15 cellular contexts compared by ENCODE assay signal in the genomic region with DNA sequence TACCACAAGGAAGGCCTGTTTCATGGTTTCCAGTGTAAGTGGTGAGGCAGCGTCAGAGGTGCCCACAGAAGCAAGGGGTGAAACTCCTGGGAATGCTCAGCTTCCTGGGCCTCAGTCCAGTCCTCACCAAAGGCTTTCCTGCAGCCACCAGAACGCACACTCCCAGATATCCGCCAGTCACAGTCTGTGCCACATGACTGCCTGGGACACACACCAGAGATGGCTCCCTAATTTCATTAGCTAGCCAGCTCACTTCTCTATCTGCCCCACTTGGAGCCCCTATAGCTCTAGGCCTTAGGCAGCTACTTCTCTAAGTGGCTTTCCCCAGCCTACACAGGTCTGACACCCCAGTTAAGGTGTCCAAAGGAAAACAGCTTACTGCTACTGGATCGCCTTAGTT.
DNase-seq lines count a peak whose midpoint lies in the region; ATAC-seq and TF ChIP-seq lines count a peak whose summit lies in the region.
"Had no signal": no experiment of that assay in that cellular context is flagged by ENCODE, and none has a peak within 500 bp of the region (broad histone marks: within the 10 kb centered on the region; RNA-seq: fewer than 3 reads in every experiment).

No MANE protein-coding gene starts in this region.

- DNase-seq in activated naive CD4-positive, alpha-beta T cell treated with anti-CD3 and anti-CD28 coated beads for 36 hours, result no peak
- no peak for DNase-seq in activated naive CD4-positive, alpha-beta T cell treated with anti-CD3 and anti-CD28 coated beads, Interleukin-2, amount 50 U/mL, for 16 hours
- DNase-seq in heart right ventricle (no peak), middle frontal gyrus (ENCODE audit: extremely low spot score, low spot score) (no peak)
- no peak for DNase-seq in stimulated activated effector memory CD8-positive, alpha-beta T cell treated with anti-CD3 and anti-CD28 coated beads, Interleukin-12 subunit alpha, Interleukin-12 subunit beta, amount 100 ng/mL, for 72 hours (ENCODE audit: low spot score in 2 of 2)
- no peak for DNase-seq in stimulated activated CD4-positive, alpha-beta T cell treated with anti-CD3 and anti-CD28 coated beads, Interleukin-4, amount 100 ng/mL, for 24 hours
- DNase-seq: amniotic stem cell, COR-L47, gastrocnemius medialis, HCEC 1CT, NCI-H2081, NCI-H748 treated with DMSO at 0.1 percent for 48 hours had no signal

- peaks cover 0 to 29% (median 23%) of the 10 kb centered on the region in 9 donors for H3K4me1 ChIP-seq in heart right ventricle

- H3K36me3 ChIP-seq in heart right ventricle, result peaks cover 0 to 96% (median 20%) of the 10 kb centered on the region in 9 donors

- H3K27me3 Mint-ChIP-seq in activated naive CD4-positive, alpha-beta T cell treated with anti-CD3 and anti-CD28 coated beads for 36 hours (ENCODE audit: low read depth), result no peaks in the 10 kb centered on the region

- ATAC-seq in SK-N-SH treated with all-trans-retinoic acid at 6 μM for 48 hours, result peak; percentile 33; the same call in 1 of the 3 replicates
- ATAC-seq in heart right ventricle, result peak in 7 of 8 donors; percentile 9 to 91 (median 66)
- no peak for ATAC-seq in stimulated activated effector memory CD8-positive, alpha-beta T cell treated with anti-CD3 and anti-CD28 coated beads, Interleukin-12 subunit alpha, Interleukin-12 subunit beta, amount 100 ng/mL, for 72 hours
- ATAC-seq in HG02884 (IDR thresholded peaks at IDR 0.05; ENCODE audit: unreplicated experiment), result no peak
- ATAC-seq: activated CD4-positive, CD25-positive, alpha-beta regulatory T cell treated with anti-CD3 and anti-CD28 coated beads, Interleukin-2, amount 50 U/mL, for 24 hours; gastrocnemius medialis had no signal

- WGBS in heart right ventricle, 2 donors, result 58 to 73% methylated on average over 4 of the region's 4 CpGs

- H3K36me3 Mint-ChIP-seq in activated naive CD4-positive, alpha-beta T cell treated with anti-CD3 and anti-CD28 coated beads for 36 hours (ENCODE audit: low read depth), result peaks cover 33% of the 10 kb centered on the region
- peaks cover 100% of the 10 kb centered on the region for H3K36me3 Mint-ChIP-seq in stimulated activated effector memory CD8-positive, alpha-beta T cell treated with anti-CD3 and anti-CD28 coated beads, Interleukin-12 subunit alpha, Interleukin-12 subunit beta, amount 100 ng/mL, for 72 hours

- peak overlapping the region in 5 of 10 donors; percentile 22 to 50 (median 45) for H3K27ac ChIP-seq in heart right ventricle

- intact Hi-C loops in activated naive CD4-positive, alpha-beta T cell treated with anti-CD3 and anti-CD28 coated beads for 36 hours (cut with micrococcal nuclease), result no loop called here
- intact Hi-C loops in heart right ventricle (cut with DNase I), result loop anchor here in 6 of 10 donors (5.0 to 10.0 kb wide), 4 partner anchors 42 to 210 kb away; no protein-coding TSS in a partner anchor

- H3K27me3 ChIP-seq in heart right ventricle, result no peaks in the 10 kb centered on the region
- H3K27me3 ChIP-seq: gastrocnemius medialis had no signal

- no peak overlapping the region for H3K4me3 ChIP-seq in heart right ventricle
- H3K4me3 ChIP-seq: gastrocnemius medialis had no signal

- CTCF ChIA-PET in activated naive CD4-positive, alpha-beta T cell treated with anti-CD3 and anti-CD28 coated beads for 36 hours (lab: Charles Lee), result no interaction called here

- H3K9me3 Mint-ChIP-seq in activated naive CD4-positive, alpha-beta T cell treated with anti-CD3 and anti-CD28 coated beads for 36 hours, result no peaks in the 10 kb centered on the region
- no peaks in the 10 kb centered on the region for H3K9me3 Mint-ChIP-seq in stimulated activated effector memory CD8-positive, alpha-beta T cell treated with anti-CD3 and anti-CD28 coated beads, Interleukin-12 subunit alpha, Interleukin-12 subunit beta, amount 100 ng/mL, for 72 hours

- peak overlapping the region; percentile 56 for H3K27ac Mint-ChIP-seq in activated naive CD4-positive, alpha-beta T cell treated with anti-CD3 and anti-CD28 coated beads for 36 hours
- peak overlapping the region; percentile 20 for H3K27ac Mint-ChIP-seq in stimulated activated effector memory CD8-positive, alpha-beta T cell treated with anti-CD3 and anti-CD28 coated beads, Interleukin-12 subunit alpha, Interleukin-12 subunit beta, amount 100 ng/mL, for 72 hours

- no peak for TF ChIP-seq CTCF in heart right ventricle (IDR thresholded peaks at IDR 0.05)

- no peaks in the 10 kb centered on the region for H3K9me3 ChIP-seq in heart right ventricle
- H3K9me3 ChIP-seq: gastrocnemius medialis had no signal

- no peak overlapping the region for H3K4me3 Mint-ChIP-seq in activated naive CD4-positive, alpha-beta T cell treated with anti-CD3 and anti-CD28 coated beads for 36 hours
- no peak overlapping the region for H3K4me3 Mint-ChIP-seq in stimulated activated effector memory CD8-positive, alpha-beta T cell treated with anti-CD3 and anti-CD28 coated beads, Interleukin-12 subunit alpha, Interleukin-12 subunit beta, amount 100 ng/mL, for 72 hours

- peaks cover 39% of the 10 kb centered on the region for H3K4me1 Mint-ChIP-seq in activated naive CD4-positive, alpha-beta T cell treated with anti-CD3 and anti-CD28 coated beads for 36 hours (ENCODE audit: low read depth)
- peaks cover 29% of the 10 kb centered on the region for H3K4me1 Mint-ChIP-seq in stimulated activated effector memory CD8-positive, alpha-beta T cell treated with anti-CD3 and anti-CD28 coated beads, Interleukin-12 subunit alpha, Interleukin-12 subunit beta, amount 100 ng/mL, for 72 hours

TF ChIP-seq in SK-N-SH treated with all-trans-retinoic acid at 6 μM for 48 hours, 23 proteins besides CTCF, POLR2A, EP300 and RAD21 (continues in another document):
- TF ChIP-seq ZNF8 (CRISPR knock-in tag; IDR thresholded peaks at IDR 0.05), result peak; percentile 37; the same call in 1 of the 2 replicates
- TF ChIP-seq OSR1 (CRISPR knock-in tag; IDR thresholded peaks at IDR 0.05), result no peak
- peak; percentile 71; the same call in 1 of the 2 replicates for TF ChIP-seq ZNF565 (CRISPR knock-in tag; conservative IDR thresholded peaks at IDR 0.05; ENCODE audit: low read depth)
- TF ChIP-seq GLIS3 (CRISPR knock-in tag; IDR thresholded peaks at IDR 0.05), result no peak; the same call in 1 of the 2 replicates
- no peak for TF ChIP-seq RARB (CRISPR knock-in tag; IDR thresholded peaks at IDR 0.05)
- TF ChIP-seq, protein P1, sequence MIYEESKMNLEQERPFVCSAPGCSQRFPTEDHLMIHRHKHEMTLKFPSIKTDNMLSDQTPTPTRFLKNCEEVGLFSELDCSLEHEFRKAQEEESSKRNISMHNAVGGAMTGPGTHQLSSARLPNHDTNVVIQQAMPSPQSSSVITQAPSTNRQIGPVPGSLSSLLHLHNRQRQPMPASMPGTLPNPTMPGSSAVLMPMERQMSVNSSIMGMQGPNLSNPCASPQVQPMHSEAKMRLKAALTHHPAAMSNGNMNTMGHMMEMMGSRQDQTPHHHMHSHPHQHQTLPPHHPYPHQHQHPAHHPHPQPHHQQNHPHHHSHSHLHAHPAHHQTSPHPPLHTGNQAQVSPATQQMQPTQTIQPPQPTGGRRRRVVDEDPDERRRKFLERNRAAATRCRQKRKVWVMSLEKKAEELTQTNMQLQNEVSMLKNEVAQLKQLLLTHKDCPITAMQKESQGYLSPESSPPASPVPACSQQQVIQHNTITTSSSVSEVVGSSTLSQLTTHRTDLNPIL (CRISPR knock-in tag; IDR thresholded peaks at IDR 0.05; ENCODE audit: low read depth), result peak; percentile 46; the same call in 1 of the 2 replicates
- TF ChIP-seq, protein P2, sequence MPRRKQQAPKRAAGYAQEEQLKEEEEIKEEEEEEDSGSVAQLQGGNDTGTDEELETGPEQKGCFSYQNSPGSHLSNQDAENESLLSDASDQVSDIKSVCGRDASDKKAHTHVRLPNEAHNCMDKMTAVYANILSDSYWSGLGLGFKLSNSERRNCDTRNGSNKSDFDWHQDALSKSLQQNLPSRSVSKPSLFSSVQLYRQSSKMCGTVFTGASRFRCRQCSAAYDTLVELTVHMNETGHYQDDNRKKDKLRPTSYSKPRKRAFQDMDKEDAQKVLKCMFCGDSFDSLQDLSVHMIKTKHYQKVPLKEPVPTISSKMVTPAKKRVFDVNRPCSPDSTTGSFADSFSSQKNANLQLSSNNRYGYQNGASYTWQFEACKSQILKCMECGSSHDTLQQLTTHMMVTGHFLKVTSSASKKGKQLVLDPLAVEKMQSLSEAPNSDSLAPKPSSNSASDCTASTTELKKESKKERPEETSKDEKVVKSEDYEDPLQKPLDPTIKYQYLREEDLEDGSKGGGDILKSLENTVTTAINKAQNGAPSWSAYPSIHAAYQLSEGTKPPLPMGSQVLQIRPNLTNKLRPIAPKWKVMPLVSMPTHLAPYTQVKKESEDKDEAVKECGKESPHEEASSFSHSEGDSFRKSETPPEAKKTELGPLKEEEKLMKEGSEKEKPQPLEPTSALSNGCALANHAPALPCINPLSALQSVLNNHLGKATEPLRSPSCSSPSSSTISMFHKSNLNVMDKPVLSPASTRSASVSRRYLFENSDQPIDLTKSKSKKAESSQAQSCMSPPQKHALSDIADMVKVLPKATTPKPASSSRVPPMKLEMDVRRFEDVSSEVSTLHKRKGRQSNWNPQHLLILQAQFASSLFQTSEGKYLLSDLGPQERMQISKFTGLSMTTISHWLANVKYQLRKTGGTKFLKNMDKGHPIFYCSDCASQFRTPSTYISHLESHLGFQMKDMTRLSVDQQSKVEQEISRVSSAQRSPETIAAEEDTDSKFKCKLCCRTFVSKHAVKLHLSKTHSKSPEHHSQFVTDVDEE (CRISPR knock-in tag; IDR thresholded peaks at IDR 0.05), result peak; percentile 96
- no peak for TF ChIP-seq ZC3H10 (CRISPR knock-in tag; IDR thresholded peaks at IDR 0.05)
- TF ChIP-seq ZFP3 (CRISPR knock-in tag; IDR thresholded peaks at IDR 0.05), result peak; percentile 87
- no peak for TF ChIP-seq PPARA (CRISPR knock-in tag; IDR thresholded peaks at IDR 0.05; ENCODE audit: borderline replicate concordance)
- TF ChIP-seq ARNTL (CRISPR knock-in tag; IDR thresholded peaks at IDR 0.05; ENCODE audit: borderline replicate concordance, low read depth), result no peak
- TF ChIP-seq ZFP30 (CRISPR knock-in tag; IDR thresholded peaks at IDR 0.05), result 0 out of 2 replicates have a peak, but pooled peaks have one; percentile 5
- TF ChIP-seq BACH2 (CRISPR knock-in tag; IDR thresholded peaks at IDR 0.05; ENCODE audit: borderline replicate concordance), result 0 out of 2 replicates have a peak, but pooled peaks have one; percentile 42

Comparison
In these comparisons a context has a peak if more than half of its experiments do, and no peak if none do; other contexts are left out.
1. ATAC-seq: peak in SK-N-SH treated with all-trans-retinoic acid at 6 μM for 48 hours (single experiment) and heart right ventricle (7 of 8); none in stimulated activated effector memory CD8-positive, alpha-beta T cell treated with anti-CD3 and anti-CD28 coated beads, Interleukin-12 subunit alpha, Interleukin-12 subunit beta, amount 100 ng/mL, for 72 hours (single experiment) and HG02884 (single experiment).